In the genomic region with DNA sequence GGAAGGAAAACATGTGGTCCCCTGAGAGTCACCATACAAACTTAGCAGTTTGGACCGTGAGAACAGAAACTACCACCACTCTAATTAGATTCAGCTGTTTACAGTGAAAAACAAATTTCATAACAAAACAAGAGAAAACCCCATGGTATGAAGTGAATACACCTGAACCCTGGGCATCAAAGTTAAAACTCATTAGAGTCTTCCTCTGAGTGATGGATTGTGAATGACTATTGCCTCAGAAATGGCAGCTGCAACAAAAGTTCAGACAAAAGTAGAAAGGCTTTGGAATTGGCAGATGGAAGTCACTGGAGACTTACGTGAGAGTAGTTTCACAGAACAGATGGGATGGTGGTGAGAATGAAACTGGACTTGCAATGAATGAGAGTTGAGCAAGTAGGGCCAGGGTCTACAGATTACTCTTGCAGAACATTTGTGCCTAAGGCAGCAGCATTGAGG, we compare ENCODE assay signal across 18 cellular contexts.
DNase-seq lines count a peak whose midpoint lies in the region; ATAC-seq and TF ChIP-seq lines count a peak whose summit lies in the region.
"Had no signal": no experiment of that assay in that cellular context is flagged by ENCODE, and none has a peak within 500 bp of the region (broad histone marks: within the 10 kb centered on the region; RNA-seq: fewer than 3 reads in every experiment).

No MANE protein-coding gene starts in this region.

- H3K4me1 ChIP-seq in naive thymus-derived CD4-positive, alpha-beta T cell (ENCODE audit: control insufficient read depth in 2 of 2, insufficient read depth in 2 of 2, low read length in 2 of 2), result peaks cover 0 to 3% of the 10 kb centered on the region in 2 donors

- TF ChIP-seq CTCF in HFFc6 (IDR thresholded peaks at IDR 0.05), result no peak

- peak; percentile 70 for ATAC-seq in HG03196 (IDR thresholded peaks at IDR 0.05; ENCODE audit: unreplicated experiment)
- ATAC-seq in naive thymus-derived CD4-positive, alpha-beta T cell, result no peak
- ATAC-seq: gastrocnemius medialis had no signal

- peaks cover 40% of the 10 kb centered on the region for H3K4me1 Mint-ChIP-seq in activated T-cell treated with anti-CD3 and anti-CD28 coated beads, Interleukin-2, amount 50 U/mL, for 24 hours (ENCODE audit: low read depth)
- H3K4me1 Mint-ChIP-seq in naive thymus-derived CD4-positive, alpha-beta T cell, result peaks cover 12 to 61% (median 45%) of the 10 kb centered on the region in 7 donors
- H3K4me1 Mint-ChIP-seq in HFFc6 (ENCODE audit: low read depth), result peaks cover 47% of the 10 kb centered on the region
- H3K4me1 Mint-ChIP-seq: endodermal cell had no signal

- H3K27ac Mint-ChIP-seq in activated T-cell treated with anti-CD3 and anti-CD28 coated beads, Interleukin-2, amount 50 U/mL, for 24 hours, result peak overlapping the region; percentile 9
- peak overlapping the region in 7 of 9 donors; percentile 9 to 73 (median 43) for H3K27ac Mint-ChIP-seq in naive thymus-derived CD4-positive, alpha-beta T cell
- H3K27ac Mint-ChIP-seq in HFFc6, result no peak overlapping the region
- H3K27ac Mint-ChIP-seq: activated naive CD4-positive, alpha-beta T cell treated with anti-CD3 and anti-CD28 coated beads, Interleukin-2, amount 50 U/mL, for 72 hours; endodermal cell had no signal

- intact Hi-C loops in naive thymus-derived CD4-positive, alpha-beta T cell (cut with micrococcal nuclease), result no loop called here

- peaks cover 67% of the 10 kb centered on the region for H3K36me3 Mint-ChIP-seq in activated T-cell treated with anti-CD3 and anti-CD28 coated beads, Interleukin-2, amount 50 U/mL, for 24 hours (ENCODE audit: low read depth)
- peaks cover 11 to 67% (median 58%) of the 10 kb centered on the region in 5 donors for H3K36me3 Mint-ChIP-seq in naive thymus-derived CD4-positive, alpha-beta T cell
- H3K36me3 Mint-ChIP-seq in HFFc6 (ENCODE audit: low read depth), result peaks cover 34% of the 10 kb centered on the region

- CTCF ChIA-PET in naive thymus-derived CD4-positive, alpha-beta T cell (lab: Charles Lee), result no interaction called here

- no peak overlapping the region for H3K27ac ChIP-seq in naive thymus-derived CD4-positive, alpha-beta T cell (ENCODE audit: low read depth, low read length)
- H3K27ac ChIP-seq: cardiac muscle cell, gastrocnemius medialis, SK-N-MC had no signal

- peaks cover 11 to 43% (median 19%) of the 10 kb centered on the region in 3 experiments for H3K36me3 ChIP-seq in naive thymus-derived CD4-positive, alpha-beta T cell (ENCODE audit: control insufficient read depth in 2 of 3, insufficient read depth in 3 of 3, low read length in 3 of 3)

- no peak for DNase-seq in activated T-cell treated with anti-CD3 and anti-CD28 coated beads, Interleukin-2, amount 50 U/mL, for 24 hours
- DNase-seq in activated T-cell treated with anti-CD3 and anti-CD28 coated beads, Interleukin-2, amount 50 U/mL, for 48 hours, result no peak
- DNase-seq in GM19238 (ENCODE audit: insufficient read length, low spot score), result peak; percentile 30
- no peak for DNase-seq in naive thymus-derived CD4-positive, alpha-beta T cell
- no peak for DNase-seq in A172 (ENCODE audit: low spot score)
- no peak for DNase-seq in HFFc6
- DNase-seq in T-helper 1 cell, result no peak
- DNase-seq: DMS53, endodermal cell, gastrocnemius medialis, NCI-H1048, NCI-H226 had no signal

- no peaks in the 10 kb centered on the region for H3K9me3 ChIP-seq in naive thymus-derived CD4-positive, alpha-beta T cell (ENCODE audit: control insufficient read depth in 2 of 3, low read length in 3 of 3)
- H3K9me3 ChIP-seq: gastrocnemius medialis had no signal

- H3K4me3 Mint-ChIP-seq in activated T-cell treated with anti-CD3 and anti-CD28 coated beads, Interleukin-2, amount 50 U/mL, for 24 hours, result no peak overlapping the region
- peak overlapping the region in 3 of 10 donors; percentile 8 to 78 (median 35) for H3K4me3 Mint-ChIP-seq in naive thymus-derived CD4-positive, alpha-beta T cell
- no peak overlapping the region for H3K4me3 Mint-ChIP-seq in HFFc6
- H3K4me3 Mint-ChIP-seq: endodermal cell, IgD-negative memory B cell had no signal

- no peaks in the 10 kb centered on the region for H3K27me3 ChIP-seq in naive thymus-derived CD4-positive, alpha-beta T cell (ENCODE audit: control insufficient read depth in 2 of 2, insufficient read depth in 2 of 2, low read length in 2 of 2)
- H3K27me3 ChIP-seq: cardiac muscle cell, gastrocnemius medialis had no signal

- H3K9me3 Mint-ChIP-seq in activated T-cell treated with anti-CD3 and anti-CD28 coated beads, Interleukin-2, amount 50 U/mL, for 24 hours, result no peaks in the 10 kb centered on the region
- peaks cover 0 to 19% (median 0%) of the 10 kb centered on the region in 11 donors for H3K9me3 Mint-ChIP-seq in naive thymus-derived CD4-positive, alpha-beta T cell
- H3K9me3 Mint-ChIP-seq in HFFc6, result no peaks in the 10 kb centered on the region
- H3K9me3 Mint-ChIP-seq: activated naive CD4-positive, alpha-beta T cell treated with anti-CD3 and anti-CD28 coated beads, Interleukin-2, amount 50 U/mL, for 72 hours; IgD-negative memory B cell had no signal

- H3K4me3 ChIP-seq in naive thymus-derived CD4-positive, alpha-beta T cell (ENCODE audit: low read length), result no peak overlapping the region
- H3K4me3 ChIP-seq: cardiac muscle cell, gastrocnemius medialis, SK-N-MC, smooth muscle cell had no signal

- H3K27me3 Mint-ChIP-seq in activated T-cell treated with anti-CD3 and anti-CD28 coated beads, Interleukin-2, amount 50 U/mL, for 24 hours, result no peaks in the 10 kb centered on the region
- H3K27me3 Mint-ChIP-seq in naive thymus-derived CD4-positive, alpha-beta T cell, result no peaks in the 10 kb centered on the region
- H3K27me3 Mint-ChIP-seq in HFFc6 (ENCODE audit: insufficient read depth), result no peaks in the 10 kb centered on the region; the same call in 1 of the 2 replicates
- H3K27me3 Mint-ChIP-seq: IgD-negative memory B cell had no signal

- POLR2A ChIA-PET in naive thymus-derived CD4-positive, alpha-beta T cell (lab: Charles Lee), result interaction anchor here (0.8 kb wide), 1 partner anchor 19 kb away, joined by 4 read pairs; no protein-coding TSS in a partner anchor
